Comparison of ENCODE assay signal across 9 cellular contexts in genomic region chr11:128733440-128734115, GRCh38. TPM values are rescaled to one million over a fixed set of nuclear protein-coding genes. Genes with fewer than 3 reads are reported as not detected.
DNase-seq lines count a peak whose midpoint lies in the region; ATAC-seq and TF ChIP-seq lines count a peak whose summit lies in the region.
"Had no signal": no experiment of that assay in that cellular context is flagged by ENCODE, and none has a peak within 500 bp of the region (broad histone marks: within the 10 kb centered on the region; RNA-seq: fewer than 3 reads in every experiment).

No MANE protein-coding gene starts in this region.

- peaks cover 82% of the 10 kb centered on the region for H3K4me1 Mint-ChIP-seq in activated T-helper 17 cell treated with anti-CD3 and anti-CD28 coated beads, Interleukin-2, amount 50 U/mL, for 72 hours
- H3K4me1 Mint-ChIP-seq in natural killer cell treated with Interleukin-12 subunit alpha and Interleukin-12 subunit beta and Interleukin-15 and Interleukin-18, amount 100 ng/mL, for 72 hours (ENCODE audit: low read depth in 2 of 2): peaks cover 79 to 96% of the 10 kb centered on the region in 2 donors

- no peak overlapping the region for H3K27ac ChIP-seq in prostate gland
- H3K27ac ChIP-seq: SJSA1 had no signal

- H3K4me1 ChIP-seq in prostate gland (replicated peaks): no peaks in the 10 kb centered on the region
- H3K4me1 ChIP-seq: SJSA1 had no signal

- peak overlapping the region; percentile 75 for H3K27ac Mint-ChIP-seq in activated T-helper 17 cell treated with anti-CD3 and anti-CD28 coated beads, Interleukin-2, amount 50 U/mL, for 72 hours
- H3K27ac Mint-ChIP-seq in natural killer cell treated with Interleukin-12 subunit alpha and Interleukin-12 subunit beta and Interleukin-15 and Interleukin-18, amount 100 ng/mL, for 72 hours: peak overlapping the region; percentile 99

- H3K36me3 Mint-ChIP-seq in activated T-helper 17 cell treated with anti-CD3 and anti-CD28 coated beads, Interleukin-2, amount 50 U/mL, for 72 hours (ENCODE audit: low read depth): peaks cover 48% of the 10 kb centered on the region
- H3K36me3 Mint-ChIP-seq in natural killer cell treated with Interleukin-12 subunit alpha and Interleukin-12 subunit beta and Interleukin-15 and Interleukin-18, amount 100 ng/mL, for 72 hours: no peaks in the 10 kb centered on the region

- intact Hi-C loops in prostate gland (cut with DNase I): no loop called here

- no peaks in the 10 kb centered on the region for H3K9me3 Mint-ChIP-seq in activated T-helper 17 cell treated with anti-CD3 and anti-CD28 coated beads, Interleukin-2, amount 50 U/mL, for 72 hours
- no peaks in the 10 kb centered on the region for H3K9me3 Mint-ChIP-seq in natural killer cell treated with Interleukin-12 subunit alpha and Interleukin-12 subunit beta and Interleukin-15 and Interleukin-18, amount 100 ng/mL, for 72 hours

- TF ChIP-seq POLR2A in prostate gland (IDR thresholded peaks at IDR 0.05): no peak

- no peak for TF ChIP-seq CTCF in prostate gland (IDR thresholded peaks at IDR 0.05)

- 72% methylated on average over 9 of the region's 9 CpGs for WGBS in prostate gland

- H3K27me3 Mint-ChIP-seq in activated T-helper 17 cell treated with anti-CD3 and anti-CD28 coated beads, Interleukin-2, amount 50 U/mL, for 72 hours: no peaks in the 10 kb centered on the region
- no peaks in the 10 kb centered on the region for H3K27me3 Mint-ChIP-seq in natural killer cell treated with Interleukin-12 subunit alpha and Interleukin-12 subunit beta and Interleukin-15 and Interleukin-18, amount 100 ng/mL, for 72 hours

- peak overlapping the region; percentile 80 for H3K4me3 Mint-ChIP-seq in activated T-helper 17 cell treated with anti-CD3 and anti-CD28 coated beads, Interleukin-2, amount 50 U/mL, for 72 hours
- peak overlapping the region; percentile 94 for H3K4me3 Mint-ChIP-seq in natural killer cell treated with Interleukin-12 subunit alpha and Interleukin-12 subunit beta and Interleukin-15 and Interleukin-18, amount 100 ng/mL, for 72 hours

- H3K4me3 ChIP-seq in prostate gland: no peak overlapping the region
- H3K4me3 ChIP-seq: SJSA1 had no signal

- ATAC-seq in GM19324 (IDR thresholded peaks at IDR 0.05; ENCODE audit: low FRiP score, unreplicated experiment) (peak; percentile 34), HG03045 (IDR thresholded peaks at IDR 0.05; ENCODE audit: unreplicated experiment) (peak; percentile 47), left lobe of liver (no peak)
- ATAC-seq in activated T-helper 17 cell treated with anti-CD3 and anti-CD28 coated beads, Interleukin-2, amount 50 U/mL, for 72 hours (replicated peaks): peak; percentile 46
- peak in 1 of 2 donors; percentile 46 for ATAC-seq in natural killer cell treated with Interleukin-12 subunit alpha and Interleukin-12 subunit beta and Interleukin-15 and Interleukin-18, amount 100 ng/mL, for 72 hours

- H3K36me3 ChIP-seq in prostate gland: no peaks in the 10 kb centered on the region
- H3K36me3 ChIP-seq: SJSA1 had no signal

- H3K27me3 ChIP-seq in prostate gland (replicated peaks; ENCODE audit: insufficient read depth): no peaks in the 10 kb centered on the region
- H3K27me3 ChIP-seq: SJSA1 had no signal

- DNase-seq in natural killer cell treated with Interleukin-12 subunit alpha and Interleukin-12 subunit beta and Interleukin-15 and Interleukin-18, amount 100 ng/mL, for 72 hours (ENCODE audit: low spot score): no peak
- DNase-seq in NCI-H2196 (lab: John Stamatoyannopoulos, UW; ENCODE audit: unreplicated experiment) (no peak), HK-2 (ENCODE audit: unreplicated experiment) (no peak), prostate gland (ENCODE audit: low spot score) (no peak), left lobe of liver (ENCODE audit: low spot score) (no peak)

- H3K9me3 ChIP-seq in prostate gland: no peaks in the 10 kb centered on the region
- H3K9me3 ChIP-seq: SJSA1 had no signal

RNA-seq across cellular contexts. Expression of gene FLI1, which starts 39.7 kb away (rescaled TPM):
- 10 to 100 TPM; 55.6 to 73.4 TPM for total RNA-seq in activated T-helper 17 cell treated with anti-CD3 and anti-CD28 coated beads, Interleukin-2, amount 50 U/mL, for 72 hours
- total RNA-seq in natural killer cell treated with Interleukin-12 subunit alpha and Interleukin-12 subunit beta and Interleukin-15 and Interleukin-18, amount 100 ng/mL, for 72 hours: 10 to 100 TPM; 63.3 to 74.0 TPM
- total RNA-seq in prostate gland (10 to 100 TPM in 1 of 2 donors, 1 to 10 TPM in 1; 9.8 to 10.6 TPM), left lobe of liver (3.4 TPM)

Comparison
In these comparisons a context has a peak if more than half of its experiments do, and no peak if none do; other contexts are left out.
1. RNA of gene FLI1, which starts 39.7 kb away (total RNA-seq): 63.3 to 74.0 TPM in natural killer cell treated with Interleukin-12 subunit alpha and Interleukin-12 subunit beta and Interleukin-15 and Interleukin-18, amount 100 ng/mL, for 72 hours and 55.6 to 73.4 TPM in activated T-helper 17 cell treated with anti-CD3 and anti-CD28 coated beads, Interleukin-2, amount 50 U/mL, for 72 hours; 9.8 to 10.6 TPM in prostate gland and 3.4 TPM in left lobe of liver (single experiment); every median in the first group is over 4 times any median in the second.